19 cellular contexts compared by ENCODE assay signal in genomic region chr14:61358812-61359211, GRCh38. TPM values are rescaled to one million over a fixed set of nuclear protein-coding genes. Genes with fewer than 3 reads are reported as not detected.
DNase-seq lines count a peak whose midpoint lies in the region; TF ChIP-seq lines count a peak whose summit lies in the region.
"Had no signal": no experiment of that assay in that cellular context is flagged by ENCODE, and none has a peak within 500 bp of the region (broad histone marks: within the 10 kb centered on the region; RNA-seq: fewer than 3 reads in every experiment).

No MANE protein-coding gene starts in this region.

- peaks cover 32% of the 10 kb centered on the region for H3K36me3 ChIP-seq in BLaER1
- peaks cover 5% of the 10 kb centered on the region for H3K36me3 ChIP-seq in CD4-positive, alpha-beta memory T cell (ENCODE audit: insufficient read depth, low read length)
- H3K36me3 ChIP-seq: left lung, sigmoid colon had no signal

- H3K27ac Mint-ChIP-seq in CD4-positive, alpha-beta memory T cell, result peak overlapping the region; percentile 32 to 87 (median 81)
- peak overlapping the region; percentile 72 for H3K27ac Mint-ChIP-seq in activated T-helper 1 cell treated with anti-CD3 and anti-CD28 coated beads, Interleukin-12 subunit alpha, Interleukin-12 subunit beta, Interleukin-2, Interleukin-4 antibody, amounts not matched to agents 30 ng/mL and 10 ng/mL and 1 ng/mL, durations not matched to agents 14 hours and 24 hours and 36 hours
- no peak overlapping the region for H3K27ac Mint-ChIP-seq in chondrocyte (ENCODE audit: unreplicated experiment)

- peak overlapping the region; percentile 20 for H3K4me2 ChIP-seq in BLaER1

- peaks cover 12% of the 10 kb centered on the region; the same call in 1 of the 2 replicates for H3K9me3 ChIP-seq in BLaER1
- no peaks in the 10 kb centered on the region for H3K9me3 ChIP-seq in CD4-positive, alpha-beta memory T cell (ENCODE audit: control insufficient read depth in 1 of 2, low read length in 2 of 2)
- H3K9me3 ChIP-seq: left lung, sigmoid colon had no signal

- no peak overlapping the region for H3K9ac ChIP-seq in BLaER1

- H3K27ac ChIP-seq in BLaER1, result no peak overlapping the region
- H3K27ac ChIP-seq in CD4-positive, alpha-beta memory T cell (ENCODE audit: low read depth, low read length), result peak overlapping the region; percentile 3
- H3K27ac ChIP-seq: sigmoid colon had no signal

- peaks cover 62 to 77% (median 72%) of the 10 kb centered on the region in 4 donors for H3K4me1 Mint-ChIP-seq in CD4-positive, alpha-beta memory T cell
- H3K4me1 Mint-ChIP-seq in activated T-helper 1 cell treated with anti-CD3 and anti-CD28 coated beads, Interleukin-12 subunit alpha, Interleukin-12 subunit beta, Interleukin-2, Interleukin-4 antibody, amounts not matched to agents 30 ng/mL and 10 ng/mL and 1 ng/mL, durations not matched to agents 14 hours and 24 hours and 36 hours (ENCODE audit: low read depth), result peaks cover 70% of the 10 kb centered on the region
- peaks cover 11% of the 10 kb centered on the region for H3K4me1 Mint-ChIP-seq in chondrocyte (ENCODE audit: low read depth)

- H3K27me3 Mint-ChIP-seq in CD4-positive, alpha-beta memory T cell, result no peaks in the 10 kb centered on the region
- no peaks in the 10 kb centered on the region for H3K27me3 Mint-ChIP-seq in activated T-helper 1 cell treated with anti-CD3 and anti-CD28 coated beads, Interleukin-12 subunit alpha, Interleukin-12 subunit beta, Interleukin-2, Interleukin-4 antibody, amounts not matched to agents 30 ng/mL and 10 ng/mL and 1 ng/mL, durations not matched to agents 14 hours and 24 hours and 36 hours (ENCODE audit: insufficient read depth)
- no peaks in the 10 kb centered on the region for H3K27me3 Mint-ChIP-seq in chondrocyte (ENCODE audit: low read depth)

- DNase-seq in CD4-positive, alpha-beta memory T cell, result no peak
- DNase-seq in activated T-helper 1 cell treated with anti-CD3 and anti-CD28 coated beads, Interleukin-12 subunit alpha, Interleukin-12 subunit beta, Interleukin-2, Interleukin-4 antibody, amounts not matched to agents 30 ng/mL and 10 ng/mL and 1 ng/mL, durations not matched to agents 14 hours and 24 hours and 36 hours (ENCODE audit: low spot score), result no peak
- peak; percentile 40 for DNase-seq in kidney tubule cell (ENCODE audit: low spot score)
- DNase-seq in DMS 273 treated with DMSO at 0.1 percent for 48 hours (lab: John Stamatoyannopoulos, UW), result no peak
- no peak for DNase-seq in chondrocyte (ENCODE audit: low spot score)
- no peak for DNase-seq in NCI-H82 treated with DMSO at 0.1 percent for 48 hours (lab: John Stamatoyannopoulos, UW; ENCODE audit: unreplicated experiment)
- DNase-seq: activated CD4-positive, CD25-positive, alpha-beta regulatory T cell treated with anti-CD3 and anti-CD28 coated beads, Interleukin-2, amount 50 U/mL, for 72 hours; aorta; DMS79; H7; left lung; NCI-H1092 treated with DMSO at 0.1 percent for 48 hours; NCI-H774; PC-3; sigmoid colon; stimulated activated CD4-positive, alpha-beta T cell treated with anti-CD3 and anti-CD28 coated beads, Interleukin-2, amount 100 ng/mL, for 24 hours; T1000 had no signal

- H3K4me1 ChIP-seq in BLaER1, result peaks cover 20% of the 10 kb centered on the region
- peaks cover 98% of the 10 kb centered on the region for H3K4me1 ChIP-seq in CD4-positive, alpha-beta memory T cell (ENCODE audit: insufficient read depth, low read length)
- H3K4me1 ChIP-seq: sigmoid colon had no signal

- TF ChIP-seq CTCF in chondrocyte (IDR thresholded peaks at IDR 0.05), result no peak

- CTCF ChIA-PET in CD4-positive, alpha-beta memory T cell (lab: Charles Lee; ENCODE audit: partially characterized antibody), result interaction anchor here (1.1 to 1.5 kb wide), 4 partner anchors 12 to 40 kb away, joined by 3 to 5 read pairs (median 4); no protein-coding TSS in a partner anchor

- POLR2A ChIA-PET in CD4-positive, alpha-beta memory T cell (lab: Charles Lee; ENCODE audit: partially characterized antibody), result interaction anchor here (0.9 to 1.6 kb wide), 5 partner anchors 7 to 61 kb away, joined by 3 to 5 read pairs (median 4); no protein-coding TSS in a partner anchor

- H3K36me3 Mint-ChIP-seq in CD4-positive, alpha-beta memory T cell, result peaks cover 28 to 43% of the 10 kb centered on the region in 2 donors
- peaks cover 35% of the 10 kb centered on the region for H3K36me3 Mint-ChIP-seq in activated T-helper 1 cell treated with anti-CD3 and anti-CD28 coated beads, Interleukin-12 subunit alpha, Interleukin-12 subunit beta, Interleukin-2, Interleukin-4 antibody, amounts not matched to agents 30 ng/mL and 10 ng/mL and 1 ng/mL, durations not matched to agents 14 hours and 24 hours and 36 hours (ENCODE audit: low read depth)
- no peaks in the 10 kb centered on the region for H3K36me3 Mint-ChIP-seq in chondrocyte (ENCODE audit: low read depth)

- H3K9me3 Mint-ChIP-seq in CD4-positive, alpha-beta memory T cell, result peaks cover 0 to 3% (median 0%) of the 10 kb centered on the region in 8 donors
- H3K9me3 Mint-ChIP-seq in activated T-helper 1 cell treated with anti-CD3 and anti-CD28 coated beads, Interleukin-12 subunit alpha, Interleukin-12 subunit beta, Interleukin-2, Interleukin-4 antibody, amounts not matched to agents 30 ng/mL and 10 ng/mL and 1 ng/mL, durations not matched to agents 14 hours and 24 hours and 36 hours, result no peaks in the 10 kb centered on the region
- H3K9me3 Mint-ChIP-seq in chondrocyte (ENCODE audit: low read depth), result no peaks in the 10 kb centered on the region

- H3K4me3 Mint-ChIP-seq in CD4-positive, alpha-beta memory T cell, result peak overlapping the region; percentile 18 to 81 (median 54)
- H3K4me3 Mint-ChIP-seq in activated T-helper 1 cell treated with anti-CD3 and anti-CD28 coated beads, Interleukin-12 subunit alpha, Interleukin-12 subunit beta, Interleukin-2, Interleukin-4 antibody, amounts not matched to agents 30 ng/mL and 10 ng/mL and 1 ng/mL, durations not matched to agents 14 hours and 24 hours and 36 hours, result no peak overlapping the region
- no peak overlapping the region for H3K4me3 Mint-ChIP-seq in chondrocyte (ENCODE audit: unreplicated experiment)

- peaks cover 6% of the 10 kb centered on the region; the same call in 1 of the 2 replicates for H4K20me1 ChIP-seq in BLaER1

- H3K4me3 ChIP-seq in BLaER1, result no peak overlapping the region
- no peak overlapping the region for H3K4me3 ChIP-seq in CD4-positive, alpha-beta memory T cell (ENCODE audit: low read length in 2 of 2)
- H3K4me3 ChIP-seq: K562, left lung, sigmoid colon had no signal

- intact Hi-C loops in CD4-positive, alpha-beta memory T cell (cut with micrococcal nuclease), result no loop called here
- intact Hi-C loops in activated T-helper 1 cell treated with anti-CD3 and anti-CD28 coated beads, Interleukin-12 subunit alpha, Interleukin-12 subunit beta, Interleukin-2, Interleukin-4 antibody, amounts not matched to agents 30 ng/mL and 10 ng/mL and 1 ng/mL, durations not matched to agents 14 hours and 24 hours and 36 hours (cut with micrococcal nuclease), result loop anchor here (1.0 to 5.0 kb wide), 2 partner anchors 13 to 37 kb away; partner anchors contain the start of gene PRKCH

- no peaks in the 10 kb centered on the region for H3K27me3 ChIP-seq in BLaER1
- no peaks in the 10 kb centered on the region for H3K27me3 ChIP-seq in CD4-positive, alpha-beta memory T cell (ENCODE audit: insufficient read depth, low read length)
- H3K27me3 ChIP-seq: left lung, sigmoid colon had no signal

RNA-seq across cellular contexts. Expression of gene PRKCH, which starts 37.4 kb away (rescaled TPM):
- total RNA-seq in CD4-positive, alpha-beta memory T cell, result 100 to 1,000 TPM; 247 to 284 TPM
- polyA plus RNA-seq in CD4-positive, alpha-beta memory T cell, result 100 to 1,000 TPM; 246 to 251 TPM
- total RNA-seq in activated T-helper 1 cell treated with anti-CD3 and anti-CD28 coated beads, Interleukin-12 subunit alpha, Interleukin-12 subunit beta, Interleukin-2, Interleukin-4 antibody, amounts not matched to agents 30 ng/mL and 10 ng/mL and 1 ng/mL, durations not matched to agents 14 hours and 24 hours and 36 hours, result 145 and 151 TPM in 2 replicates
- total RNA-seq in chondrocyte, result 9.7 to 13.4 TPM (median 10.6 TPM) in 3 replicates

Comparison
In these comparisons a context has a peak if more than half of its experiments do, and no peak if none do; other contexts are left out.
1. H3K4me3 Mint-ChIP-seq: peak in CD4-positive, alpha-beta memory T cell (8 of 8); none in activated T-helper 1 cell treated with anti-CD3 and anti-CD28 coated beads, Interleukin-12 subunit alpha, Interleukin-12 subunit beta, Interleukin-2, Interleukin-4 antibody, amounts not matched to agents 30 ng/mL and 10 ng/mL and 1 ng/mL, durations not matched to agents 14 hours and 24 hours and 36 hours (single experiment) and chondrocyte (single experiment).
2. RNA of gene PRKCH, which starts 37.4 kb away (total RNA-seq): 247 to 284 TPM in CD4-positive, alpha-beta memory T cell and 145 to 151 TPM in activated T-helper 1 cell treated with anti-CD3 and anti-CD28 coated beads, Interleukin-12 subunit alpha, Interleukin-12 subunit beta, Interleukin-2, Interleukin-4 antibody, amounts not matched to agents 30 ng/mL and 10 ng/mL and 1 ng/mL, durations not matched to agents 14 hours and 24 hours and 36 hours; 9.7 to 13.4 TPM in chondrocyte; every median in the first group is over 10 times any median in the second.